11 cellular contexts compared by ENCODE assay signal in the genomic region with DNA sequence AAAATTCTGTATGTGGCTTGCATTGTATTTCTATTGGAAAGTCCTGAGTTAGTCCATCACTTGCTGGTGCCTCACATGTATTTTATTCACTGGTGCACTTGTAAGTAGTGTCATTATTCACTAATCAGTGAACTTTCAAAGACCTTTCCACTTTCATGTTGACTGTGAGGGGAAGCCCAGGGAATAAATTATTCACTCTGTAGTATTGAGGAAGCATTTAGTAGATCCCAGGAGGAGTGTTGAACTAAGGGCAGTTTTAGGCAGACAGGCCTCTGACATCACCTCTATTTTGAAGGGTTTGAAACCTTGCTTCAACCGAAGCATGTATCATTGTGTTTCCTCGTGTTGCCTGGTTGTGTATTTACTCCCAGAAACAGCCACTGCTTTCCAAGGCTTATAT.
DNase-seq lines count a peak whose midpoint lies in the region; ATAC-seq and TF ChIP-seq lines count a peak whose summit lies in the region.
"Had no signal": no experiment of that assay in that cellular context is flagged by ENCODE, and none has a peak within 500 bp of the region (broad histone marks: within the 10 kb centered on the region; RNA-seq: fewer than 3 reads in every experiment).

No MANE protein-coding gene starts in this region.

- no peak overlapping the region for H3K23ac ChIP-seq in mesenchymal stem cell (ENCODE audit: low read length in 2 of 2)

- H3K36me3 ChIP-seq in breast epithelium: no peaks in the 10 kb centered on the region
- H3K36me3 ChIP-seq in mesenchymal stem cell (ENCODE audit: control insufficient read depth in 1 of 2, insufficient read depth in 2 of 2, low read depth in 1 of 2, low read length in 2 of 2): no peaks in the 10 kb centered on the region

- H3K27ac ChIP-seq in breast epithelium (no peak overlapping the region), mesenchymal stem cell (ENCODE audit: low read length, poor library complexity, severe bottlenecking) (no peak overlapping the region)
- H3K27ac ChIP-seq: foreskin keratinocyte had no signal

- intact Hi-C loops in breast epithelium (cut with DNase I; ENCODE audit: low total_unique reads): no loop called here

- no peak overlapping the region for H2AK5ac ChIP-seq in mesenchymal stem cell (ENCODE audit: low read length, severe bottlenecking)

- no peak for TF ChIP-seq POLR2A in breast epithelium (IDR thresholded peaks at IDR 0.05)

- no peak for TF ChIP-seq CTCF in epithelial cell of proximal tubule (conservative IDR thresholded peaks at IDR 0.05; ENCODE audit: low read depth, low read length)
- no peak for TF ChIP-seq CTCF in breast epithelium (IDR thresholded peaks at IDR 0.05)
- no peak for TF ChIP-seq CTCF in chondrocyte (IDR thresholded peaks at IDR 0.05)

- no peak overlapping the region for H3K14ac ChIP-seq in mesenchymal stem cell (ENCODE audit: low read length in 2 of 2)

- no peaks in the 10 kb centered on the region for H3K27me3 Mint-ChIP-seq in chondrocyte (ENCODE audit: low read depth)
- H3K27me3 Mint-ChIP-seq: activated B cell treated with CpG ODN at 0.5 μM for 24 hours had no signal

- no peak overlapping the region for H3K4me2 ChIP-seq in mesenchymal stem cell (ENCODE audit: low read length, poor library complexity, severe bottlenecking)

- H3K4me1 ChIP-seq in breast epithelium (no peaks in the 10 kb centered on the region), mesenchymal stem cell (ENCODE audit: control insufficient read depth, insufficient read depth, low read depth, low read length) (no peaks in the 10 kb centered on the region)
- H3K4me1 ChIP-seq: foreskin keratinocyte had no signal

- no peak overlapping the region for H2BK120ac ChIP-seq in mesenchymal stem cell (ENCODE audit: low read depth, low read length)

- DNase-seq in epithelial cell of proximal tubule (ENCODE audit: low read depth) (peak; percentile 10), breast epithelium (ENCODE audit: low spot score in 2 of 2) (no peak), mesenchymal stem cell (no peak), chondrocyte (ENCODE audit: low spot score) (no peak)
- DNase-seq: activated B cell treated with CpG ODN at 0.5 μM for 24 hours; activated effector memory CD4-positive, alpha-beta T cell treated with Interleukin-2 at 50 U/mL for 16 hours; foreskin keratinocyte; left cardiac atrium had no signal

- H2BK12ac ChIP-seq in mesenchymal stem cell (ENCODE audit: low read length in 2 of 2): no peak overlapping the region

- H3K4me1 Mint-ChIP-seq in chondrocyte (ENCODE audit: low read depth): no peaks in the 10 kb centered on the region
- H3K4me1 Mint-ChIP-seq: activated B cell treated with CpG ODN at 0.5 μM for 24 hours had no signal

- H4K91ac ChIP-seq in mesenchymal stem cell (ENCODE audit: low read length): no peak overlapping the region

- H2BK5ac ChIP-seq in mesenchymal stem cell (ENCODE audit: low read depth, low read length, poor library complexity, severe bottlenecking): no peak overlapping the region

- H2AFZ ChIP-seq in mesenchymal stem cell (ENCODE audit: low read depth, low read length): no peak overlapping the region

- H2BK15ac ChIP-seq in mesenchymal stem cell (ENCODE audit: low read depth, poor library complexity, severe bottlenecking): no peak overlapping the region

- peaks cover 2% of the 10 kb centered on the region for H3K36me3 Mint-ChIP-seq in chondrocyte (ENCODE audit: low read depth)

- no peak overlapping the region for H4K8ac ChIP-seq in mesenchymal stem cell (ENCODE audit: low read length)

- no peak overlapping the region for H3K9ac ChIP-seq in mesenchymal stem cell (ENCODE audit: low read length)

- H3K9me3 Mint-ChIP-seq in chondrocyte (ENCODE audit: low read depth): peaks cover 19% of the 10 kb centered on the region
- H3K9me3 Mint-ChIP-seq: activated B cell treated with CpG ODN at 0.5 μM for 24 hours had no signal

- no peak overlapping the region for H3K4ac ChIP-seq in mesenchymal stem cell (ENCODE audit: low read depth in 1 of 2, low read length in 2 of 2)

- no peaks in the 10 kb centered on the region for H3K79me1 ChIP-seq in mesenchymal stem cell (replicated peaks; ENCODE audit: low read length, poor library complexity, severe bottlenecking)

- H3K27me3 ChIP-seq in breast epithelium: no peaks in the 10 kb centered on the region
- H3K27me3 ChIP-seq in mesenchymal stem cell (ENCODE audit: control insufficient read depth in 1 of 2, insufficient read depth in 1 of 2, low read length in 2 of 2): no peaks in the 10 kb centered on the region
- H3K27me3 ChIP-seq: foreskin keratinocyte had no signal

- peaks cover 0 to 9% of the 10 kb centered on the region in 2 donors for H3K9me3 ChIP-seq in breast epithelium
- H3K9me3 ChIP-seq in mesenchymal stem cell (ENCODE audit: control insufficient read depth, low read length): no peaks in the 10 kb centered on the region

- H3K18ac ChIP-seq in mesenchymal stem cell (ENCODE audit: low read depth in 1 of 2, low read length in 2 of 2): no peak overlapping the region

- H3K4me3 Mint-ChIP-seq in chondrocyte (ENCODE audit: unreplicated experiment): no peak overlapping the region
- H3K4me3 Mint-ChIP-seq: activated B cell treated with CpG ODN at 0.5 μM for 24 hours had no signal

- H3K27ac Mint-ChIP-seq in chondrocyte (ENCODE audit: unreplicated experiment): no peak overlapping the region
- H3K27ac Mint-ChIP-seq: activated B cell treated with CpG ODN at 0.5 μM for 24 hours had no signal

- H3K4me3 ChIP-seq in epithelial cell of proximal tubule (ENCODE audit: low read depth, low read length): no peak overlapping the region
- no peak overlapping the region for H3K4me3 ChIP-seq in breast epithelium
- H3K4me3 ChIP-seq in mesenchymal stem cell (ENCODE audit: insufficient read depth in 1 of 2, low read depth in 1 of 2, low read length in 2 of 2): no peak overlapping the region

- WGBS in mesenchymal stem cell: no CpG with 5 or more reads among the region's 2 CpGs

- ATAC-seq in GM18873 (IDR thresholded peaks at IDR 0.05; ENCODE audit: low FRiP score, unreplicated experiment) (peak; percentile 98), GM21423 (IDR thresholded peaks at IDR 0.05; ENCODE audit: unreplicated experiment) (peak; percentile 98), HG03039 (IDR thresholded peaks at IDR 0.05; ENCODE audit: unreplicated experiment) (peak; percentile 98)
- ATAC-seq: foreskin keratinocyte, left cardiac atrium had no signal
